ENCODE assay signal across 7 cellular contexts in genomic region chr9:23751614-23752013, GRCh38.
"Had no signal": no experiment of that assay in that cellular context is flagged by ENCODE, and none has a peak within 500 bp of the region (broad histone marks: within the 10 kb centered on the region; RNA-seq: fewer than 3 reads in every experiment).

No MANE protein-coding gene starts in this region.

- DNase-seq: GDM1, GF-D8 had no signal

- FAIRE-seq: G401.6, GM12891, GM12892, GM18507, GM19239 had no signal
